Comparison of ENCODE assay signal across 23 cellular contexts in the genomic region with DNA sequence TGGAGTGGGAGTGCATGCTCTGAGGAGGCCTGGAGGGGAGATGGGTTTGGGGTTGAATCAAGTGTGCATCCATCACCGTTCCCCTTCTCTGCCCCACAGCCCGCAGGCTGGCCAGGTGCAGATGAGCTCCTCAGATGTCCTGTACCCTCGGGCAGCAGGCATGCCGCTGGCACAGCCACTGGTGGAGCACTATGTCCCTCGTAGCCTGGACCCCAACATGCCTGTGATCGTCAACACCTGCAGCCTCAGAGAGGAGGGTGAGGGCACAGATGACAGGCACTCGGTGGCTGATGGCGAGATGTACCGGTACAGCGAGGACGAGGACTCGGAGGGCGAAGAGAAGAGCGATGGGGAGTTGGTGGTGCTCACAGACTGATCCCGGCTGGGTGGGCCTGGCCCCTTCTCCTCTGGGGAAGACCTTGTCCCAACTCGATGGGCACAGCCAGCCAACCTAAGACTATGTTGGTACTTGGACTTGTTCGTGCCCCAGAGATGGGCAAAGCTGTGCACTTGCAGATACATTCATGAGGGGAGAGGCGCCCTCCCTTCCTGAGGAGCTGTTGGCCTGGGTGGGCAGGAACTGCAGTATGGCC. TPM values are rescaled to one million over a fixed set of nuclear protein-coding genes. Genes with fewer than 3 reads are reported as not detected.
DNase-seq lines count a peak whose midpoint lies in the region; ATAC-seq and TF ChIP-seq lines count a peak whose summit lies in the region.
"Had no signal": no experiment of that assay in that cellular context is flagged by ENCODE, and none has a peak within 500 bp of the region (broad histone marks: within the 10 kb centered on the region; RNA-seq: fewer than 3 reads in every experiment).

No MANE protein-coding gene starts in this region.

- no peak overlapping the region for H3K4me2 ChIP-seq in osteoblast (ENCODE audit: insufficient read depth, low read length)
- H3K4me2 ChIP-seq: KMS-11 had no signal

- H3K79me2 ChIP-seq in osteoblast (ENCODE audit: insufficient read depth, low read length), result no peaks in the 10 kb centered on the region

- POLR2A ChIA-PET in activated CD8-positive, alpha-beta T cell treated with anti-CD3 and anti-CD28 coated beads, Interleukin-2, amount 10 ng/mL, durations not matched to agents 7 days and 5 days (lab: Charles Lee), result no interaction called here

- no peak overlapping the region for H3K27ac Mint-ChIP-seq in endodermal cell
- no peak overlapping the region for H3K27ac Mint-ChIP-seq in activated CD8-positive, alpha-beta T cell treated with anti-CD3 and anti-CD28 coated beads, Interleukin-2, amount 10 ng/mL, durations not matched to agents 7 days and 5 days
- H3K27ac Mint-ChIP-seq: CD8-positive, alpha-beta T cell had no signal

- peak overlapping the region; percentile 87 for H3K27ac ChIP-seq in cardiac muscle cell
- H3K27ac ChIP-seq in heart right ventricle, result peak overlapping the region in 4 of 10 donors; percentile 40 to 71 (median 62)
- peak overlapping the region; percentile 72 for H3K27ac ChIP-seq in endodermal cell (ENCODE audit: low read depth, low read length)
- H3K27ac ChIP-seq in osteoblast (ENCODE audit: low read depth, low read length), result no peak overlapping the region
- H3K27ac ChIP-seq in upper lobe of right lung, result peak overlapping the region; percentile 51
- H3K27ac ChIP-seq: GM23248, KMS-11 had no signal

- H3K36me3 Mint-ChIP-seq in endodermal cell (ENCODE audit: low read depth), result peaks cover 49% of the 10 kb centered on the region
- H3K36me3 Mint-ChIP-seq in activated CD8-positive, alpha-beta T cell treated with anti-CD3 and anti-CD28 coated beads, Interleukin-2, amount 10 ng/mL, durations not matched to agents 7 days and 5 days (ENCODE audit: low read depth), result no peaks in the 10 kb centered on the region
- H3K36me3 Mint-ChIP-seq: CD8-positive, alpha-beta T cell had no signal

- CTCF ChIA-PET in activated CD8-positive, alpha-beta T cell treated with anti-CD3 and anti-CD28 coated beads, Interleukin-2, amount 10 ng/mL, durations not matched to agents 7 days and 5 days (lab: Charles Lee), result interaction anchor here (1.0 kb wide), 1 partner anchor 238 kb away, joined by 3 read pairs; no protein-coding TSS in a partner anchor

- no peaks in the 10 kb centered on the region for H3K9me3 Mint-ChIP-seq in endodermal cell
- no peaks in the 10 kb centered on the region for H3K9me3 Mint-ChIP-seq in activated CD8-positive, alpha-beta T cell treated with anti-CD3 and anti-CD28 coated beads, Interleukin-2, amount 10 ng/mL, durations not matched to agents 7 days and 5 days (ENCODE audit: insufficient read depth)
- H3K9me3 Mint-ChIP-seq: CD8-positive, alpha-beta T cell had no signal

- H3K27me3 ChIP-seq in cardiac muscle cell (no peaks in the 10 kb centered on the region), heart right ventricle (no peaks in the 10 kb centered on the region), endodermal cell (ENCODE audit: control insufficient read depth, insufficient read depth, low read length, poor library complexity, severe bottlenecking) (no peaks in the 10 kb centered on the region), osteoblast (ENCODE audit: insufficient read depth, low read length) (no peaks in the 10 kb centered on the region), upper lobe of right lung (no peaks in the 10 kb centered on the region)

- no peak for TF ChIP-seq CTCF in cardiac muscle cell (IDR thresholded peaks at IDR 0.05; ENCODE audit: low read depth, low read length)
- no peak for TF ChIP-seq CTCF in heart right ventricle (IDR thresholded peaks at IDR 0.05)
- no peak for TF ChIP-seq CTCF in endodermal cell (conservative IDR thresholded peaks at IDR 0.05)
- no peak for TF ChIP-seq CTCF in osteoblast (IDR thresholded peaks at IDR 0.05; ENCODE audit: extremely low read depth, low read depth, low read length)
- no peak for TF ChIP-seq CTCF in upper lobe of right lung (IDR thresholded peaks at IDR 0.05)

- 90 to 94% methylated on average over 18 of the region's 18 CpGs for WGBS in heart right ventricle, 2 donors
- WGBS in endodermal cell (ENCODE audit: insufficient coverage in 1 of 2, insufficient read length in 1 of 2), 2 experiments, result 94 to 95% methylated on average over 9 to 18 of the region's 18 CpGs

- intact Hi-C loops in heart right ventricle (cut with DNase I), result loop anchor here in 9 of 10 donors (2.0 to 10.0 kb wide), 6 partner anchors 44 to 254 kb away; partner anchors contain the start of gene SOX13 (in 1 of the 9)
- intact Hi-C loops in upper lobe of right lung (cut with DNase I), result loop anchor here (5.0 kb wide), 1 partner anchor 49 kb away; no protein-coding TSS in a partner anchor
- intact Hi-C loops in left colon (cut with DNase I, micrococcal nuclease), result loop anchor here (5.0 to 10.0 kb wide), 3 partner anchors 54 to 254 kb away; partner anchors contain the start of gene SOX13 (in 1 of the 2)

- no peak overlapping the region for H3K4me3 ChIP-seq in cardiac muscle cell
- no peak overlapping the region for H3K4me3 ChIP-seq in heart right ventricle
- H3K4me3 ChIP-seq in endodermal cell (ENCODE audit: low read length), result no peak overlapping the region
- H3K4me3 ChIP-seq in osteoblast (ENCODE audit: insufficient read depth, low read length), result no peak overlapping the region
- H3K4me3 ChIP-seq in upper lobe of right lung, result no peak overlapping the region
- H3K4me3 ChIP-seq: GM23248, HAP-1 had no signal

- H3K4me1 ChIP-seq in cardiac muscle cell (ENCODE audit: low read depth) (peaks cover 11% of the 10 kb centered on the region), heart right ventricle (peaks cover 8 to 48% (median 25%) of the 10 kb centered on the region in 9 donors), endodermal cell (ENCODE audit: control insufficient read depth, insufficient read depth, low read length) (no peaks in the 10 kb centered on the region), osteoblast (ENCODE audit: insufficient read depth, low read length) (peaks cover 24% of the 10 kb centered on the region), upper lobe of right lung (peaks cover 13% of the 10 kb centered on the region)

- no peak overlapping the region for H3K9ac ChIP-seq in endodermal cell (ENCODE audit: extremely low read depth, low read length, poor library complexity, severe bottlenecking)
- H3K9ac ChIP-seq: GM23248, KMS-11 had no signal

- H3K36me3 ChIP-seq in cardiac muscle cell (peaks cover 4% of the 10 kb centered on the region), heart right ventricle (peaks cover 0 to 60% (median 30%) of the 10 kb centered on the region in 9 donors), endodermal cell (ENCODE audit: control insufficient read depth, insufficient read depth, low read length) (peaks cover 43% of the 10 kb centered on the region), osteoblast (ENCODE audit: insufficient read depth, low read length) (peaks cover 3% of the 10 kb centered on the region), upper lobe of right lung (peaks cover 62% of the 10 kb centered on the region)

- H2AFZ ChIP-seq in osteoblast (ENCODE audit: low read length), result no peak overlapping the region
- H2AFZ ChIP-seq: GM23248 had no signal

- H3K9me3 ChIP-seq in cardiac muscle cell (ENCODE audit: low read depth), result no peaks in the 10 kb centered on the region
- no peaks in the 10 kb centered on the region for H3K9me3 ChIP-seq in heart right ventricle
- no peaks in the 10 kb centered on the region for H3K9me3 ChIP-seq in endodermal cell (ENCODE audit: control insufficient read depth, low read length)
- no peaks in the 10 kb centered on the region for H3K9me3 ChIP-seq in osteoblast (ENCODE audit: low read depth, low read length)
- H3K9me3 ChIP-seq in upper lobe of right lung, result no peaks in the 10 kb centered on the region
- H3K9me3 ChIP-seq: HAP-1 had no signal

- DNase-seq in cardiac muscle cell (ENCODE audit: low read depth in 1 of 2, low spot score in 1 of 2) (no peak), heart right ventricle (no peak), endodermal cell (no peak), osteoblast (ENCODE audit: insufficient read length, low spot score, missing footprints) (peak; percentile 55), upper lobe of right lung (no peak), D341Med (ENCODE audit: low spot score) (no peak), left colon (no peak)
- no peak for DNase-seq in activated CD8-positive, alpha-beta T cell treated with anti-CD3 and anti-CD28 coated beads, Interleukin-2, amount 10 ng/mL, durations not matched to agents 7 days and 5 days
- DNase-seq: C1 segment of cervical spinal cord; CD8-positive, alpha-beta T cell; DMS153; GM23248; MV-4-11; NCI-H1105 treated with DMSO at 0.1 percent for 48 hours; NCI-H2081; NCI-H2171; NCI-H526; OCI-M1; Right ventricle myocardium superior had no signal

- no peaks in the 10 kb centered on the region for H4K20me1 ChIP-seq in osteoblast (ENCODE audit: insufficient read depth, low read length)

- no peak overlapping the region for H3K4me3 Mint-ChIP-seq in endodermal cell
- H3K4me3 Mint-ChIP-seq in activated CD8-positive, alpha-beta T cell treated with anti-CD3 and anti-CD28 coated beads, Interleukin-2, amount 10 ng/mL, durations not matched to agents 7 days and 5 days, result no peak overlapping the region
- H3K4me3 Mint-ChIP-seq: CD8-positive, alpha-beta T cell had no signal

- no peaks in the 10 kb centered on the region for H3K27me3 Mint-ChIP-seq in endodermal cell (ENCODE audit: insufficient read depth)
- no peaks in the 10 kb centered on the region for H3K27me3 Mint-ChIP-seq in activated CD8-positive, alpha-beta T cell treated with anti-CD3 and anti-CD28 coated beads, Interleukin-2, amount 10 ng/mL, durations not matched to agents 7 days and 5 days (ENCODE audit: low read depth)

- ATAC-seq in heart right ventricle (no peak), upper lobe of right lung (no peak), left colon (no peak)
- no peak for ATAC-seq in activated CD8-positive, alpha-beta T cell treated with anti-CD3 and anti-CD28 coated beads, Interleukin-2, amount 10 ng/mL, durations not matched to agents 7 days and 5 days
- ATAC-seq: CD8-positive, alpha-beta T cell had no signal

- H3K4me1 Mint-ChIP-seq in endodermal cell, result peaks cover 21% of the 10 kb centered on the region
- peaks cover 6% of the 10 kb centered on the region for H3K4me1 Mint-ChIP-seq in activated CD8-positive, alpha-beta T cell treated with anti-CD3 and anti-CD28 coated beads, Interleukin-2, amount 10 ng/mL, durations not matched to agents 7 days and 5 days (ENCODE audit: low read depth)

RNA-seq across cellular contexts. Expression of gene ETNK2, which starts 26.0 kb away (rescaled TPM):
- total RNA-seq in cardiac muscle cell, result 24.7 and 30.4 TPM in 2 replicates
- polyA plus RNA-seq in cardiac muscle cell, result 18.0 and 29.9 TPM in 2 replicates
- 1 to 10 TPM in 8 of 10 donors, under 1 TPM in 2; 0.47 to 5.2 (median 2.3) TPM for total RNA-seq in heart right ventricle
- 1 to 10 TPM; 1.1 to 4.2 TPM for polyA plus RNA-seq in heart right ventricle
- total RNA-seq in endodermal cell, result 10 to 100 TPM; 16.7 to 24.4 TPM
- 11.9 TPM for polyA plus RNA-seq in endodermal cell (2013, experiment 1 of 2)
- polyA plus RNA-seq in endodermal cell (2013, experiment 2 of 2), result 11.8 TPM
- total RNA-seq in osteoblast, result 0.72 and 1.2 TPM in 2 replicates
- 3.6 TPM for total RNA-seq in upper lobe of right lung
- under 1 TPM in 1 of 2 experiments, not detected in 1; 0.11 TPM for total RNA-seq in activated CD8-positive, alpha-beta T cell treated with anti-CD3 and anti-CD28 coated beads, Interleukin-2, amount 10 ng/mL, durations not matched to agents 7 days and 5 days
- total RNA-seq in left colon, result 1 to 10 TPM; 1.6 to 1.7 TPM

RNA-seq across cellular contexts. Expression of gene REN, which starts 40.3 kb away (rescaled TPM):
- total RNA-seq in cardiac muscle cell, result 0.39 TPM in 1 of 2 replicates, not detected in the other
- 3.5 TPM in 1 of 2 replicates, not detected in the other for polyA plus RNA-seq in cardiac muscle cell
- not detected for total RNA-seq in heart right ventricle
- not detected for polyA plus RNA-seq in heart right ventricle
- not detected for total RNA-seq in endodermal cell
- 0.85 TPM for polyA plus RNA-seq in endodermal cell (2013, experiment 1 of 2)
- polyA plus RNA-seq in endodermal cell (2013, experiment 2 of 2), result 0.29 TPM
- total RNA-seq in osteoblast, result not detected in 2 replicates
- total RNA-seq in upper lobe of right lung, result 0.81 TPM
- not detected for total RNA-seq in activated CD8-positive, alpha-beta T cell treated with anti-CD3 and anti-CD28 coated beads, Interleukin-2, amount 10 ng/mL, durations not matched to agents 7 days and 5 days
- under 1 TPM; 0.18 to 0.59 TPM for total RNA-seq in left colon
- total RNA-seq: CD8-positive, alpha-beta T cell; Daoy; GM23248; HT1080; Right ventricle myocardium superior had no signal
- polyA plus RNA-seq: GM23248 had no signal

RNA-seq across cellular contexts. Expression of gene SOX13, which starts 52.9 kb away (rescaled TPM):
- total RNA-seq in cardiac muscle cell (33.8 and 39.7 TPM in 2 replicates), heart right ventricle (10 to 100 TPM in 8 of 10 donors, 1 to 10 TPM in 2; 7.3 to 18.6 (median 12.1) TPM), endodermal cell (10 to 100 TPM; 75.3 to 85.3 TPM), osteoblast (6.8 and 9.0 TPM in 2 replicates), upper lobe of right lung (76.3 TPM), left colon (10 to 100 TPM; 36.2 to 38.4 TPM)
- polyA plus RNA-seq in cardiac muscle cell (34.8 and 45.2 TPM in 2 replicates), heart right ventricle (10 to 100 TPM in 1 of 2 donors, 1 to 10 TPM in 1; 8.6 to 14.7 TPM)
- polyA plus RNA-seq in endodermal cell (2013, experiment 1 of 2), result 70.6 TPM
- 61.4 TPM for polyA plus RNA-seq in endodermal cell (2013, experiment 2 of 2)
- total RNA-seq in activated CD8-positive, alpha-beta T cell treated with anti-CD3 and anti-CD28 coated beads, Interleukin-2, amount 10 ng/mL, durations not matched to agents 7 days and 5 days, result 1 to 10 TPM in 1 of 2 experiments, under 1 TPM in 1; 0.37 to 1.2 TPM
